ENCODE assay signal across 9 cellular contexts in the genomic region with DNA sequence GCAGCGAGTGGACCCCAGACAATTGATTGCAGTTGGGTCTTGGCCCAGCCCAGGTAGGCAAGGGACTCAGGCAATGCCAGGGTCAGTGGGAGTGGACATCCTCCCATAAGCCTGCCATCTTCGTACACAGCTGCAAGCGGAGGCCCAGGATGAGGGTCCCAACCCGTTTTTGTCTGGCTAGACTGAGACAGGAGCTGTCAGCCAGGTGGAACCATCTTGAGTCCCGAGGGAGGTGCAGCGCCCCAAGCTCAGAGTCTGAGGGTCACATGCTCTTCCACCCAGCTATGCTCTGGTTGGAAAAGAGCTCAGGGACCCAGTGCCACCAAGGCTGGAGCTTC. TPM values are rescaled to one million over a fixed set of nuclear protein-coding genes. Genes with fewer than 3 reads are reported as not detected.
DNase-seq lines count a peak whose midpoint lies in the region; ATAC-seq, FAIRE-seq and TF ChIP-seq lines count a peak whose summit lies in the region.
"Had no signal": no experiment of that assay in that cellular context is flagged by ENCODE, and none has a peak within 500 bp of the region (broad histone marks: within the 10 kb centered on the region; RNA-seq: fewer than 3 reads in every experiment).

No MANE protein-coding gene starts in this region.

- peak overlapping the region; percentile 63 for H3K4me2 ChIP-seq in astrocyte (ENCODE audit: low read length)

- H3K36me3 Mint-ChIP-seq in MCF 10A (ENCODE audit: insufficient read depth, unreplicated experiment): peaks cover 7% of the 10 kb centered on the region
- H3K36me3 Mint-ChIP-seq in astrocyte (ENCODE audit: low read depth, unreplicated experiment): peaks cover 2% of the 10 kb centered on the region
- H3K36me3 Mint-ChIP-seq in naive B cell: no peaks in the 10 kb centered on the region
- H3K36me3 Mint-ChIP-seq in activated T-helper 17 cell treated with anti-CD3 and anti-CD28 coated beads, Interleukin-2, amount 50 U/mL, for 72 hours (ENCODE audit: low read depth): no peaks in the 10 kb centered on the region

- POLR2A ChIA-PET in MCF 10A (lab: Yijun Ruan, JAX): interaction anchor here (0.5 to 2.5 kb wide), 17 partner anchors 10 to 439 kb away, joined by 3 to 25 read pairs (median 5); a partner anchor contains a TSS

- intact Hi-C loops in breast epithelium (cut with DNase I; ENCODE audit: low total_unique reads): no loop called here
- intact Hi-C loops in MCF 10A (cut with micrococcal nuclease): no loop called here
- intact Hi-C loops in uterus (cut with DNase I; ENCODE audit: low total_unique reads): no loop called here

- H2AFZ ChIP-seq in astrocyte (ENCODE audit: low read depth, low read length): no peak overlapping the region

- H4K20me1 ChIP-seq in astrocyte (ENCODE audit: insufficient read depth, low read length): no peaks in the 10 kb centered on the region

- H3K27me3 ChIP-seq in breast epithelium (no peaks in the 10 kb centered on the region), astrocyte (ENCODE audit: insufficient read depth, low read length) (no peaks in the 10 kb centered on the region), uterus (no peaks in the 10 kb centered on the region), H7 (ENCODE audit: control insufficient read depth, insufficient read depth, low read length) (no peaks in the 10 kb centered on the region)

- H3K27ac Mint-ChIP-seq in MCF 10A (ENCODE audit: low read depth, unreplicated experiment) (no peak overlapping the region), astrocyte (ENCODE audit: unreplicated experiment) (no peak overlapping the region), naive B cell (no peak overlapping the region)
- no peak overlapping the region for H3K27ac Mint-ChIP-seq in activated T-helper 17 cell treated with anti-CD3 and anti-CD28 coated beads, Interleukin-2, amount 50 U/mL, for 72 hours
- H3K27ac Mint-ChIP-seq: dendritic cell treated with granulocyte-macrophage colony-stimulating factor and Interleukin-4, amounts not matched to agents 40 ng/mL and 50 ng/mL, for 4 days had no signal

- H3K27ac ChIP-seq in breast epithelium: peak overlapping the region; percentile 76 to 88
- no peak overlapping the region for H3K27ac ChIP-seq in astrocyte (ENCODE audit: low read depth, low read length)
- peak overlapping the region; percentile 63 to 71 for H3K27ac ChIP-seq in uterus

- no peaks in the 10 kb centered on the region for H3K27me3 Mint-ChIP-seq in MCF 10A (ENCODE audit: insufficient read depth, unreplicated experiment)
- no peaks in the 10 kb centered on the region for H3K27me3 Mint-ChIP-seq in astrocyte (ENCODE audit: low read depth, unreplicated experiment)
- no peaks in the 10 kb centered on the region for H3K27me3 Mint-ChIP-seq in naive B cell
- H3K27me3 Mint-ChIP-seq in activated T-helper 17 cell treated with anti-CD3 and anti-CD28 coated beads, Interleukin-2, amount 50 U/mL, for 72 hours: no peaks in the 10 kb centered on the region
- H3K27me3 Mint-ChIP-seq: dendritic cell treated with granulocyte-macrophage colony-stimulating factor and Interleukin-4, amounts not matched to agents 40 ng/mL and 50 ng/mL, for 4 days had no signal

- DNase-seq in breast epithelium (ENCODE audit: low spot score in 2 of 2) (no peak), MCF 10A (ENCODE audit: unreplicated experiment) (no peak), astrocyte (ENCODE audit: low read depth) (no peak), naive B cell (no peak), uterus (no peak), H7 (no peak), T-helper 1 cell (no peak)

- H3K9ac ChIP-seq in astrocyte (ENCODE audit: low read length): no peak overlapping the region

- H3K4me1 ChIP-seq in breast epithelium: peaks cover 8 to 14% of the 10 kb centered on the region in 2 donors
- peaks cover 6% of the 10 kb centered on the region for H3K4me1 ChIP-seq in astrocyte (ENCODE audit: insufficient read depth, low read length)
- H3K4me1 ChIP-seq in uterus: peaks cover 4 to 10% of the 10 kb centered on the region in 2 donors

- H3K36me3 ChIP-seq in breast epithelium (no peaks in the 10 kb centered on the region), astrocyte (ENCODE audit: insufficient read depth, low read length) (no peaks in the 10 kb centered on the region), uterus (no peaks in the 10 kb centered on the region), H7 (replicated peaks; ENCODE audit: control insufficient read depth, insufficient read depth, low read length) (no peaks in the 10 kb centered on the region)

- H3K4me3 Mint-ChIP-seq in MCF 10A (ENCODE audit: unreplicated experiment) (no peak overlapping the region), astrocyte (ENCODE audit: unreplicated experiment) (no peak overlapping the region), naive B cell (no peak overlapping the region)
- no peak overlapping the region for H3K4me3 Mint-ChIP-seq in activated T-helper 17 cell treated with anti-CD3 and anti-CD28 coated beads, Interleukin-2, amount 50 U/mL, for 72 hours
- H3K4me3 Mint-ChIP-seq: dendritic cell treated with granulocyte-macrophage colony-stimulating factor and Interleukin-4, amounts not matched to agents 40 ng/mL and 50 ng/mL, for 4 days had no signal

- no peak for FAIRE-seq in astrocyte (lab: Jason Lieb, UNC)

- no peaks in the 10 kb centered on the region for H3K79me2 ChIP-seq in astrocyte (ENCODE audit: insufficient read depth, low read length)

- CTCF ChIA-PET in MCF 10A (lab: Yijun Ruan, JAX): interaction anchor here (0.6 to 3.3 kb wide), 45 partner anchors 9 to 939 kb away, joined by 3 to 25 read pairs (median 4); a partner anchor contains a TSS

- TF ChIP-seq CTCF in breast epithelium (IDR thresholded peaks at IDR 0.05): no peak
- no peak for TF ChIP-seq CTCF in MCF 10A (IDR thresholded peaks at IDR 0.05; ENCODE audit: unreplicated experiment)
- no peak for TF ChIP-seq CTCF in astrocyte (IDR thresholded peaks at IDR 0.05; ENCODE audit: insufficient read depth, low read depth, low read length)
- no peak for TF ChIP-seq CTCF in uterus (IDR thresholded peaks at IDR 0.05)

- peak overlapping the region in 1 of 3 donors; percentile 49 for H3K4me3 ChIP-seq in breast epithelium
- H3K4me3 ChIP-seq in astrocyte (ENCODE audit: insufficient read depth, low read depth, low read length): no peak overlapping the region
- H3K4me3 ChIP-seq in uterus: no peak overlapping the region
- no peak overlapping the region for H3K4me3 ChIP-seq in H7 (ENCODE audit: insufficient read depth, low read depth, low read length)

- H3K9me3 ChIP-seq in breast epithelium: no peaks in the 10 kb centered on the region
- H3K9me3 ChIP-seq in astrocyte (ENCODE audit: insufficient read depth, low read depth, low read length): no peaks in the 10 kb centered on the region
- H3K9me3 ChIP-seq in uterus: no peaks in the 10 kb centered on the region

- peak; percentile 56 to 58 for ATAC-seq in naive B cell (ENCODE audit: low read depth in 2 of 2)
- no peak for ATAC-seq in activated T-helper 17 cell treated with anti-CD3 and anti-CD28 coated beads, Interleukin-2, amount 50 U/mL, for 72 hours (replicated peaks)

- H3K4me1 Mint-ChIP-seq in MCF 10A (ENCODE audit: insufficient read depth, unreplicated experiment) (peaks cover 5% of the 10 kb centered on the region), astrocyte (ENCODE audit: low read depth, unreplicated experiment) (peaks cover 1% of the 10 kb centered on the region), naive B cell (peaks cover 0 to 10% (median 6%) of the 10 kb centered on the region in 3 donors)
- no peaks in the 10 kb centered on the region for H3K4me1 Mint-ChIP-seq in activated T-helper 17 cell treated with anti-CD3 and anti-CD28 coated beads, Interleukin-2, amount 50 U/mL, for 72 hours

- H3K9me3 Mint-ChIP-seq in MCF 10A (ENCODE audit: unreplicated experiment) (no peaks in the 10 kb centered on the region), astrocyte (ENCODE audit: unreplicated experiment) (no peaks in the 10 kb centered on the region), naive B cell (no peaks in the 10 kb centered on the region)
- H3K9me3 Mint-ChIP-seq in activated T-helper 17 cell treated with anti-CD3 and anti-CD28 coated beads, Interleukin-2, amount 50 U/mL, for 72 hours: no peaks in the 10 kb centered on the region
- H3K9me3 Mint-ChIP-seq: dendritic cell treated with granulocyte-macrophage colony-stimulating factor and Interleukin-4, amounts not matched to agents 40 ng/mL and 50 ng/mL, for 4 days had no signal

- BruUV-seq in MCF 10A (replicated peaks; lab: Mats Ljungman, UMichigan): no TSS peak

- no peak for TF ChIP-seq POLR2A in breast epithelium (IDR thresholded peaks at IDR 0.05)
- TF ChIP-seq POLR2A in uterus (IDR thresholded peaks at IDR 0.05): no peak

RNA-seq across cellular contexts. Expression of a gene that starts 22.6 kb away (rescaled TPM):
- total RNA-seq in breast epithelium (100 to 1,000 TPM in 2 of 3 donors, 10 to 100 TPM in 1; 84.0 to 185 (median 126) TPM), MCF 10A (2022) (99.3 and 117 TPM in 2 replicates), astrocyte (92.9 and 104 TPM in 2 replicates), uterus (10 to 100 TPM; 45.6 to 91.7 (median 78.0) TPM)
- 10 to 100 TPM; 53.6 to 96.9 (median 68.7) TPM for polyA plus RNA-seq in naive B cell (ENCODE audit: low read depth in 6 of 6)
- total RNA-seq in H7 (2014; rRNA removed; shearing (Covaris generic)): 93.8 and 107 TPM in 2 replicates
- total RNA-seq in activated T-helper 17 cell treated with anti-CD3 and anti-CD28 coated beads, Interleukin-2, amount 50 U/mL, for 72 hours: 10 to 100 TPM; 43.4 to 51.1 TPM

RNA-seq across cellular contexts. Expression of a gene that starts 53.9 kb away (rescaled TPM):
- total RNA-seq in breast epithelium (10 to 100 TPM; 31.8 to 40.3 (median 36.4) TPM), MCF 10A (2022) (23.8 and 26.9 TPM in 2 replicates), astrocyte (18.3 and 21.6 TPM in 2 replicates), uterus (10 to 100 TPM; 11.0 to 48.9 (median 25.6) TPM)
- polyA plus RNA-seq in naive B cell (ENCODE audit: low read depth in 6 of 6): 10 to 100 TPM in 1 of 6 donors, 1 to 10 TPM in 5; 3.3 to 11.2 (median 4.9) TPM
- 43.8 and 48.8 TPM in 2 replicates for total RNA-seq in H7 (2014; rRNA removed; shearing (Covaris generic))
- total RNA-seq in activated T-helper 17 cell treated with anti-CD3 and anti-CD28 coated beads, Interleukin-2, amount 50 U/mL, for 72 hours: 100 to 1,000 TPM in 1 of 2 donors, 10 to 100 TPM in 1; 58.0 to 110 TPM
